Comparison of ENCODE assay signal across 17 cellular contexts in the genomic region with DNA sequence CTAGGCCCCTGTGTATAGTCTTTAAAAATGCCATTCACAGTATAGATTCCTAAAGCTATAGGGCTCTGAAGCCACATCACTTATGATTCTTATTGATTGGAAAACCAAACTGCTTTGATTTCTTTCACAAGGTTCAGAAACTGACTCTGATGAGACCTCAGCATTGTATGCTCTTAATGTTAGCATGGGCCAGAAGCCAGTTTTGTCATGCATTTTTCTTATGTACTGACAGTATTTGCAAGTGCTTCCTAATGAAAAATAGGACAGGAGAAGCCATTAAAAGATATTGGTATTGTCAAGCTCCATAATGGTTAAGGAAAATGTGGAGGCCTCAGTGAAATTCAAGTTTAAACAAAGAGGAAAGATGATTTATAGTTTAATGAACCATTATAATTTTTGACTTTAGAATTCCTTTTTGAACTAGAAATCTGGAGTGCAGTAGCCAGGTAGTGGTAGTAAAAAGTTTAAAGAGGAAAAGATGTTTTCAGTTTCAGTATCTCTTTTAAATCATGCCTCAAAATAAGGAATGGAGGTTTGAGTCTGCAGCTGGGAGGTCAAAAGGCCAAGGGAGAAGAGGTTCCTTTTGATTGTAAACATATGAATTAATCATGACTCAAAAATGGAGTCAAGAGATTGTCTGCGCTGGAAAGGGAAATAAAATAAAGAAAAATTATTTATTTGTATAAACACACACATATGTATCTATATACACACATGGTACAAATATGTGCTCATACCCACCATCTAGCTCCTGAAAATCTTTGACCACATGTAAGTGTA.
"Had no signal": no experiment of that assay in that cellular context is flagged by ENCODE, and none has a peak within 500 bp of the region (broad histone marks: within the 10 kb centered on the region; RNA-seq: fewer than 3 reads in every experiment).

No MANE protein-coding gene starts in this region.

- ATAC-seq: natural killer cell, right lobe of liver had no signal

- H3K4me3 ChIP-seq: dorsolateral prefrontal cortex, left ventricle myocardium inferior, right lobe of liver, suprapubic skin had no signal

- DNase-seq: activated CD4-positive, alpha-beta T cell treated with anti-CD3 and anti-CD28 coated beads, Interleukin-2, amount 10 ng/mL, durations not matched to agents 7 days and 5 days; activated CD4-positive, CD25-positive, alpha-beta regulatory T cell; activated naive CD8-positive, alpha-beta T cell treated with anti-CD3 and anti-CD28 coated beads, Interleukin-2, amount 10 ng/mL, durations not matched to agents 7 days and 5 days; anterior cingulate cortex; dorsolateral prefrontal cortex; endodermal cell; hippocampal formation; kidney; left ventricle myocardium inferior; natural killer cell; right lobe of liver had no signal

- H3K4me1 ChIP-seq: right lobe of liver, suprapubic skin had no signal

- H3K4me3 Mint-ChIP-seq: activated CD4-positive, alpha-beta T cell treated with anti-CD3 and anti-CD28 coated beads, Interleukin-2, amount 10 ng/mL, durations not matched to agents 7 days and 5 days; activated naive CD8-positive, alpha-beta T cell treated with anti-CD3 and anti-CD28 coated beads, Interleukin-2, amount 10 ng/mL, durations not matched to agents 7 days and 5 days; activated T-helper 1 cell treated with anti-CD3 and anti-CD28 coated beads, Interleukin-12 subunit alpha, Interleukin-12 subunit beta, Interleukin-2, Interleukin-4 antibody, amounts not matched to agents 30 ng/mL and 10 ng/mL and 1 ng/mL, durations not matched to agents 14 hours and 24 hours and 36 hours; endodermal cell; memory B cell; natural killer cell; stimulated activated naive CD8-positive, alpha-beta T cell treated with anti-CD3 and anti-CD28 coated beads, Interleukin-15, Interleukin-2, amounts not matched to agents 100 ng/mL and 50 ng/mL, for 24 hours; T-helper 2 cell treated with Interferon-gamma antibody and Interleukin-4, amounts not matched to agents 5 μg/mL and 100 μg/mL, for 36 hours; type B pancreatic cell had no signal

- H3K36me3 ChIP-seq: left ventricle myocardium inferior, right lobe of liver, suprapubic skin had no signal

- H3K27ac Mint-ChIP-seq: activated CD4-positive, alpha-beta T cell treated with anti-CD3 and anti-CD28 coated beads, Interleukin-2, amount 10 ng/mL, durations not matched to agents 7 days and 5 days; activated naive CD8-positive, alpha-beta T cell treated with anti-CD3 and anti-CD28 coated beads, Interleukin-2, amount 10 ng/mL, durations not matched to agents 7 days and 5 days; activated T-helper 1 cell treated with anti-CD3 and anti-CD28 coated beads, Interleukin-12 subunit alpha, Interleukin-12 subunit beta, Interleukin-2, Interleukin-4 antibody, amounts not matched to agents 30 ng/mL and 10 ng/mL and 1 ng/mL, durations not matched to agents 14 hours and 24 hours and 36 hours; endodermal cell; memory B cell; natural killer cell; stimulated activated naive CD8-positive, alpha-beta T cell treated with anti-CD3 and anti-CD28 coated beads, Interleukin-15, Interleukin-2, amounts not matched to agents 100 ng/mL and 50 ng/mL, for 24 hours; T-helper 2 cell treated with Interferon-gamma antibody and Interleukin-4, amounts not matched to agents 5 μg/mL and 100 μg/mL, for 36 hours; type B pancreatic cell had no signal

- H3K27ac ChIP-seq: dorsolateral prefrontal cortex, suprapubic skin had no signal

- H3K27me3 Mint-ChIP-seq: activated CD4-positive, alpha-beta T cell treated with anti-CD3 and anti-CD28 coated beads, Interleukin-2, amount 10 ng/mL, durations not matched to agents 7 days and 5 days; activated naive CD8-positive, alpha-beta T cell treated with anti-CD3 and anti-CD28 coated beads, Interleukin-2, amount 10 ng/mL, durations not matched to agents 7 days and 5 days; stimulated activated naive CD8-positive, alpha-beta T cell treated with anti-CD3 and anti-CD28 coated beads, Interleukin-15, Interleukin-2, amounts not matched to agents 100 ng/mL and 50 ng/mL, for 24 hours; type B pancreatic cell had no signal

- H3K27me3 ChIP-seq: right lobe of liver, suprapubic skin had no signal

- H3K9me3 Mint-ChIP-seq: activated CD4-positive, alpha-beta T cell treated with anti-CD3 and anti-CD28 coated beads, Interleukin-2, amount 10 ng/mL, durations not matched to agents 7 days and 5 days; activated naive CD8-positive, alpha-beta T cell treated with anti-CD3 and anti-CD28 coated beads, Interleukin-2, amount 10 ng/mL, durations not matched to agents 7 days and 5 days; type B pancreatic cell had no signal

- H3K9me3 ChIP-seq: left ventricle myocardium inferior, right lobe of liver, suprapubic skin had no signal

- H3K4me1 Mint-ChIP-seq: activated CD4-positive, alpha-beta T cell treated with anti-CD3 and anti-CD28 coated beads, Interleukin-2, amount 10 ng/mL, durations not matched to agents 7 days and 5 days; activated naive CD8-positive, alpha-beta T cell treated with anti-CD3 and anti-CD28 coated beads, Interleukin-2, amount 10 ng/mL, durations not matched to agents 7 days and 5 days; memory B cell; natural killer cell had no signal

- H3K36me3 Mint-ChIP-seq: activated naive CD8-positive, alpha-beta T cell treated with anti-CD3 and anti-CD28 coated beads, Interleukin-2, amount 10 ng/mL, durations not matched to agents 7 days and 5 days; memory B cell; natural killer cell had no signal
